ENCODE assay signal across 23 cellular contexts in genomic region chr2:47595690-47596089, GRCh38. TPM values are rescaled to one million over a fixed set of nuclear protein-coding genes. Genes with fewer than 3 reads are reported as not detected.
A peak's percentile ranks its signal among the peaks of the same experiment; 100 is the strongest.
DNase-seq lines count a peak whose midpoint lies in the region; ATAC-seq, FAIRE-seq and TF ChIP-seq lines count a peak whose summit lies in the region.
"Had no signal": no experiment of that assay in that cellular context is flagged by ENCODE, and none has a peak within 500 bp of the region (broad histone marks: within the 10 kb centered on the region; RNA-seq: fewer than 3 reads in every experiment).

No MANE protein-coding gene starts in this region.

- no peak overlapping the region for H4K5ac ChIP-seq in H1 (ENCODE audit: insufficient read length, low read depth, low read length)

- TF ChIP-seq CTCF in H1 (IDR thresholded peaks at IDR 0.05; ENCODE audit: control extremely low read depth in 1 of 3, insufficient read depth in 1 of 3, low read depth in 1 of 3, low read length in 3 of 3) (no peak), neural progenitor cell (IDR thresholded peaks at IDR 0.05) (no peak), Calu3 (IDR thresholded peaks at IDR 0.05; ENCODE audit: unreplicated experiment) (no peak)

- POLR2A ChIA-PET in H1 (lab: Charles Lee; ENCODE audit: partially characterized antibody): no interaction called here

- no peak for TF ChIP-seq POLR2A in H1 (IDR thresholded peaks at IDR 0.05; ENCODE audit: control extremely low read depth in 1 of 2, low read depth in 2 of 2, low read length in 2 of 2)

- H3K27me3 Mint-ChIP-seq in neural progenitor cell (ENCODE audit: insufficient read depth, low read depth) (peaks cover 4% of the 10 kb centered on the region), Calu3 (ENCODE audit: unreplicated experiment) (peaks cover 77% of the 10 kb centered on the region)
- H3K27me3 Mint-ChIP-seq: CD4-positive, alpha-beta T cell had no signal

- H3K27ac ChIP-seq in H1 (ENCODE audit: low read depth, low read length): no peak overlapping the region
- no peak overlapping the region for H3K27ac ChIP-seq in neural progenitor cell
- H3K27ac ChIP-seq in caudate nucleus (ENCODE audit: low read depth, low read length): no peak overlapping the region
- H3K27ac ChIP-seq: 22Rv1, A549, C4-2B had no signal

- H3K4ac ChIP-seq in H1 (replicated peaks; ENCODE audit: insufficient read length, low read depth, low read length): no peak overlapping the region

- H2BK5ac ChIP-seq in H1 (ENCODE audit: low read depth, low read length): no peak overlapping the region

- no peaks in the 10 kb centered on the region for H3K79me1 ChIP-seq in H1 (ENCODE audit: low read depth, low read length)

- no peak overlapping the region for H2BK20ac ChIP-seq in H1 (ENCODE audit: low read length)

- H3K9ac ChIP-seq in NT2/D1 (ENCODE audit: insufficient read length, low read depth): no peak overlapping the region
- H3K9ac ChIP-seq in H1 (replicated peaks in 1 of 4; ENCODE audit: extremely low read depth in 1 of 4, low read depth in 3 of 4, low read length in 3 of 4): no peak overlapping the region
- H3K9ac ChIP-seq in neural progenitor cell: no peak overlapping the region

- intact Hi-C loops in Calu3 (cut with micrococcal nuclease; ENCODE audit: unreplicated experiment): no loop called here

- H2BK15ac ChIP-seq in H1 (ENCODE audit: low read length): no peak overlapping the region

- H4K20me1 ChIP-seq in H1 (replicated peaks in 1 of 2; ENCODE audit: control insufficient read depth in 1 of 2, insufficient read depth in 2 of 2, low read length in 2 of 2): no peaks in the 10 kb centered on the region
- H4K20me1 ChIP-seq in neural progenitor cell (ENCODE audit: low read depth): no peaks in the 10 kb centered on the region

- no peak overlapping the region for H4K8ac ChIP-seq in H1 (ENCODE audit: extremely low read depth, insufficient read depth, low read length)

- no TSS peak for BruUV-seq in Calu3 (replicated peaks; lab: Mats Ljungman, UMichigan)

- H3K9me3 ChIP-seq in NT2/D1 (ENCODE audit: insufficient read depth, low read length): peaks cover 44% of the 10 kb centered on the region
- H3K9me3 ChIP-seq in H1 (ENCODE audit: insufficient read depth in 2 of 2, low read depth in 1 of 2, low read length in 1 of 2): peaks cover 11 to 12% of the 10 kb centered on the region in 2 experiments; a peak in 3 of 4 replicates
- no peaks in the 10 kb centered on the region for H3K9me3 ChIP-seq in neural progenitor cell (ENCODE audit: low read depth)

- H3K4me3 ChIP-seq in NT2/D1 (ENCODE audit: insufficient read length, low read depth): no peak overlapping the region
- no peak overlapping the region for H3K4me3 ChIP-seq in H1 (ENCODE audit: extremely low read depth in 1 of 4, insufficient read depth in 2 of 4, low read depth in 3 of 4, low read length in 4 of 4)
- no peak overlapping the region for H3K4me3 ChIP-seq in neural progenitor cell
- H3K4me3 ChIP-seq: A549, GM12878 had no signal

- no peaks in the 10 kb centered on the region for H3F3A ChIP-seq in neural progenitor cell (ENCODE audit: low read depth)

- TF ChIP-seq RAD21 in H1 (IDR thresholded peaks at IDR 0.05 in 1 of 2, conservative IDR thresholded peaks at IDR 0.05 in 1 of 2; ENCODE audit: low read depth in 2 of 2, low read length in 2 of 2): no peak

- no peak overlapping the region for H2AFZ ChIP-seq in H1 (ENCODE audit: low read length)
- peak overlapping the region; percentile 17 for H2AFZ ChIP-seq in neural progenitor cell (replicated peaks)

- no peak overlapping the region for H2AK5ac ChIP-seq in H1 (ENCODE audit: low read depth, low read length)

- no peak overlapping the region for H3K23ac ChIP-seq in H1 (ENCODE audit: insufficient read length)

- no peaks in the 10 kb centered on the region; the same call in 1 of the 2 replicates for H3K23me2 ChIP-seq in H1 (ENCODE audit: low read depth, low read length)

- H3K79me2 ChIP-seq in H1 (ENCODE audit: control insufficient read depth in 1 of 2, insufficient read depth in 2 of 2, low read length in 2 of 2) (no peaks in the 10 kb centered on the region; a peak in 1 of 4 replicates), neural progenitor cell (ENCODE audit: low read depth) (no peaks in the 10 kb centered on the region)

- H3K27ac Mint-ChIP-seq in neural progenitor cell (no peak overlapping the region), Calu3 (ENCODE audit: unreplicated experiment) (no peak overlapping the region)
- H3K27ac Mint-ChIP-seq: CD4-positive, alpha-beta T cell; HFFc6; IgD-negative memory B cell had no signal

- H3K36me3 ChIP-seq in NT2/D1 (ENCODE audit: insufficient read depth, insufficient read length, low read length) (no peaks in the 10 kb centered on the region), H1 (ENCODE audit: control insufficient read depth in 2 of 4, insufficient read depth in 4 of 4, low read length in 3 of 4) (peaks cover 0 to 5% (median 0%) of the 10 kb centered on the region in 4 experiments; a peak in 3 of 8 replicates), neural progenitor cell (no peaks in the 10 kb centered on the region)

- peaks cover 13% of the 10 kb centered on the region for H3K4me1 Mint-ChIP-seq in neural progenitor cell
- H3K4me1 Mint-ChIP-seq in Calu3 (ENCODE audit: low read depth, unreplicated experiment): peaks cover 9% of the 10 kb centered on the region

- no peak overlapping the region for H2BK120ac ChIP-seq in H1 (replicated peaks; ENCODE audit: low read depth, low read length)

- no peak overlapping the region for H3K56ac ChIP-seq in H1 (replicated peaks; ENCODE audit: insufficient read length, low read depth, low read length)

- no peak overlapping the region for H2BK12ac ChIP-seq in H1 (ENCODE audit: low read depth, low read length)

- H3K4me3 Mint-ChIP-seq in neural progenitor cell: no peak overlapping the region
- no peak overlapping the region for H3K4me3 Mint-ChIP-seq in Calu3 (ENCODE audit: low read depth, unreplicated experiment)
- H3K4me3 Mint-ChIP-seq: CD4-positive, alpha-beta T cell; HFFc6 had no signal

- H3K4me1 ChIP-seq in NT2/D1 (ENCODE audit: insufficient read depth, insufficient read length) (no peaks in the 10 kb centered on the region), H1 (replicated peaks in 1 of 4; ENCODE audit: control insufficient read depth in 3 of 4, insufficient read depth in 4 of 4, low read length in 3 of 4) (peaks cover 0 to 7% (median 3%) of the 10 kb centered on the region in 4 experiments; a peak in 4 of 7 replicates), neural progenitor cell (peaks cover 10% of the 10 kb centered on the region)
- H3K4me1 ChIP-seq: A549, Caco-2 had no signal

- no peak overlapping the region for H3K14ac ChIP-seq in H1 (ENCODE audit: insufficient read length)

- H3K9me3 Mint-ChIP-seq in neural progenitor cell (peaks cover 12% of the 10 kb centered on the region), Calu3 (ENCODE audit: low read depth, unreplicated experiment) (peaks cover 3% of the 10 kb centered on the region)
- H3K9me3 Mint-ChIP-seq: HFFc6 had no signal

- CTCF ChIA-PET in H1 (lab: Charles Lee; ENCODE audit: partially characterized antibody) (no interaction called here), Calu3 (lab: Charles Lee) (interaction anchor here (1.0 kb wide), 1 partner anchor 18 kb away, joined by 3 read pairs; no protein-coding TSS in a partner anchor)

- 54% methylated on average over 4 of the region's 4 CpGs; no CpG with 5 or more reads in 1 of the 2 experiments for WGBS in H1 (ENCODE audit: extremely low coverage in 1 of 2, insufficient coverage in 1 of 2, insufficient read length in 1 of 2, insufficient replicate concordance in 2 of 2, low coverage in 1 of 2, low lambda C conversion rate in 2 of 2, missing lambda C conversion rate in 1 of 2), 2 experiments

- FAIRE-seq in H1 (lab: Jason Lieb, UNC): no peak
- FAIRE-seq: A549, GM12878 had no signal

- H3K4me2 ChIP-seq in H1 (ENCODE audit: insufficient read depth in 1 of 2, low read depth in 2 of 2, low read length in 2 of 2): peak overlapping the region in 1 of 2 experiments; percentile 6; a peak in 1 of 4 replicates
- peak overlapping the region; percentile 3 for H3K4me2 ChIP-seq in neural progenitor cell
- H3K4me2 ChIP-seq: A549 had no signal

- no peak for ATAC-seq in GM18867 (IDR thresholded peaks at IDR 0.05; ENCODE audit: unreplicated experiment)
- no peak for ATAC-seq in GM18517 (IDR thresholded peaks at IDR 0.05; ENCODE audit: unreplicated experiment)
- ATAC-seq: A549, GM12878, HCT116 had no signal

- no peaks in the 10 kb centered on the region for H3K27me3 ChIP-seq in NT2/D1 (ENCODE audit: insufficient read depth, insufficient read length)
- H3K27me3 ChIP-seq in H1 (replicated peaks in 1 of 4; ENCODE audit: control insufficient read depth in 3 of 4, extremely low read depth in 1 of 4, insufficient read depth in 3 of 4, low read length in 3 of 4): no peaks in the 10 kb centered on the region
- no peaks in the 10 kb centered on the region for H3K27me3 ChIP-seq in neural progenitor cell

- TF ChIP-seq EP300 in H1 (IDR thresholded peaks at IDR 0.05; ENCODE audit: borderline replicate concordance in 1 of 2, low read depth in 2 of 2, low read length in 2 of 2): no peak

- no peak overlapping the region for H3K18ac ChIP-seq in H1 (ENCODE audit: extremely low read depth, low read length)

- peak; percentile 48 for DNase-seq in ELF-1 (ENCODE audit: low read depth, low spot score)
- peak; percentile 68 for DNase-seq in NT2/D1 (ENCODE audit: low read depth, low spot score)
- DNase-seq in H1 (ENCODE audit: low read depth in 1 of 2, low spot score in 2 of 2): no peak
- DNase-seq in neural progenitor cell (ENCODE audit: low spot score): no peak
- DNase-seq in Calu3: no peak
- no peak for DNase-seq in caudate nucleus (lab: John Stamatoyannopoulos, UW)
- DNase-seq: AML-193; Caco-2; CD4-positive, alpha-beta T cell; DMS153; DMS79; GOT3; HFFc6; KBM-7 had no signal

- no peak overlapping the region for H4K91ac ChIP-seq in H1 (replicated peaks; ENCODE audit: insufficient read length, low read length)

- H3K36me3 Mint-ChIP-seq in neural progenitor cell (no peaks in the 10 kb centered on the region), Calu3 (ENCODE audit: insufficient read depth, unreplicated experiment) (no peaks in the 10 kb centered on the region)
- H3K36me3 Mint-ChIP-seq: IgD-negative memory B cell had no signal

TF ChIP-seq in H1, 55 proteins besides CTCF, POLR2A, EP300 and RAD21 (continues in another document):
- no peak for TF ChIP-seq FOSL1 (IDR thresholded peaks at IDR 0.05; ENCODE audit: insufficient read depth, low read depth, low read length)
- TF ChIP-seq SIRT6 (IDR thresholded peaks at IDR 0.05; ENCODE audit: low read length): no peak
- TF ChIP-seq BACH1 (IDR thresholded peaks at IDR 0.05; ENCODE audit: low read length): no peak

RNA-seq across cellular contexts. Expression of gene KCNK12, which starts 24.9 kb away (rescaled TPM):
- total RNA-seq in H1 (2021; fragmentation: NEBNext Ultra II Directional; extraction: Animal tissue kit (Norgen Biotek cat#: 25700)): 7.2 and 8.5 TPM in 2 replicates
- 8.4 and 10.1 TPM in 2 replicates for polyA plus RNA-seq in H1 (2011; rRNA removed)
- 6.4 TPM for polyA plus RNA-seq in H1 (2011; cell fraction: cytosol; rRNA removed)
- polyA plus RNA-seq in H1 (2011; cell fraction: nucleus; rRNA removed): 9.6 TPM
- polyA plus RNA-seq in H1 (2012, experiment 1 of 2): 2.5 to 7.0 TPM (median 5.2 TPM) in 4 replicates
- polyA plus RNA-seq in H1 (2012, experiment 2 of 2): 2.4 TPM
- 4.2 TPM for polyA plus RNA-seq in H1 (2013, experiment 1 of 2)
- polyA plus RNA-seq in H1 (2013, experiment 2 of 2): 4.1 TPM
- polyA minus RNA-seq in H1 (2011; rRNA and poly(A)+ RNA removed): 3.8 and 4.5 TPM in 2 replicates
- polyA minus RNA-seq in H1 (2011; cell fraction: cytosol; rRNA and poly(A)+ RNA removed): 6.3 TPM
- 8.6 TPM for polyA minus RNA-seq in H1 (2011; cell fraction: nucleus; rRNA and poly(A)+ RNA removed)
- total RNA-seq in neural progenitor cell (ENCODE audit: low replicate concordance) (0.19 and 3.1 TPM in 2 replicates), Calu3 (2022) (not detected in 2 replicates)
- total RNA-seq: Caco-2 had no signal
- polyA plus RNA-seq: BJ had no signal

Comparison
In these comparisons a context has a peak if more than half of its experiments do, and no peak if none do; other contexts are left out.
1. DNase-seq: peak in ELF-1 (single experiment) and NT2/D1 (single experiment); none in H1 (0 of 2), neural progenitor cell (single experiment), Calu3 (single experiment) and caudate nucleus (0 of 61).